1 cellular context compared by ENCODE assay signal in genomic region chr2:27020337-27020948, GRCh38.
TF ChIP-seq lines count a peak whose summit lies in the region.

No MANE protein-coding gene starts in this region.

TF ChIP-seq in endothelial cell of umbilical vein, 7 proteins besides CTCF, POLR2A, EP300 and RAD21:
- TF ChIP-seq POLR2AphosphoS5 (IDR thresholded peaks at IDR 0.05; ENCODE audit: insufficient read depth, low read depth, low read length): no peak
- no peak for TF ChIP-seq GATA2 (IDR thresholded peaks at IDR 0.05; ENCODE audit: insufficient read depth, insufficient read length, low read depth, low read length)
- TF ChIP-seq MAX (IDR thresholded peaks at IDR 0.05; ENCODE audit: insufficient read depth, insufficient read length): no peak
- no peak for TF ChIP-seq MYC (IDR thresholded peaks at IDR 0.05; ENCODE audit: low read depth, low read length)
- TF ChIP-seq JUN (IDR thresholded peaks at IDR 0.05; ENCODE audit: borderline replicate concordance, insufficient read depth, insufficient read length, low read depth): no peak
- no peak for TF ChIP-seq FOS (IDR thresholded peaks at IDR 0.05; ENCODE audit: borderline replicate concordance, insufficient read depth, low read length)
- TF ChIP-seq EZH2 (IDR thresholded peaks at IDR 0.05; ENCODE audit: borderline replicate concordance, low read depth, low read length, severe bottlenecking): no peak
